ENCODE assay signal across 23 cellular contexts in genomic region chrX:57232658-57233360, GRCh38. TPM values are rescaled to one million over a fixed set of nuclear protein-coding genes. Genes with fewer than 3 reads are reported as not detected.
DNase-seq lines count a peak whose midpoint lies in the region; ATAC-seq, FAIRE-seq and TF ChIP-seq lines count a peak whose summit lies in the region.
"Had no signal": no experiment of that assay in that cellular context is flagged by ENCODE, and none has a peak within 500 bp of the region (broad histone marks: within the 10 kb centered on the region; RNA-seq: fewer than 3 reads in every experiment).

No MANE protein-coding gene starts in this region.

- 18% methylated on average over 3 of the region's 3 CpGs for WGBS in A549 (ENCODE audit: missing lambda C conversion rate)
- 93 to 96% methylated on average over 3 of the region's 3 CpGs for WGBS in heart right ventricle, 2 donors

- BruUV-seq in A673 (replicated peaks; lab: Mats Ljungman, UMichigan) = no TSS peak

- peaks cover 0 to 4% (median 0%) of the 10 kb centered on the region in 7 donors for H3K27me3 ChIP-seq in heart right ventricle
- H3K27me3 ChIP-seq in A673 (replicated peaks; ENCODE audit: insufficient read depth, low read depth, low read length, poor library complexity) = no peaks in the 10 kb centered on the region
- H3K27me3 ChIP-seq: hepatocyte, SJSA1 had no signal

- CTCF ChIA-PET in A549 (lab: Yijun Ruan, JAX) = no interaction called here
- CTCF ChIA-PET in A673 (lab: Charles Lee) = no interaction called here

- H3K4me3 ChIP-seq in A549 (no peak overlapping the region), heart right ventricle (no peak overlapping the region), A673 (ENCODE audit: low read depth, low read length, poor library complexity, severe bottlenecking) (no peak overlapping the region)
- H3K4me3 ChIP-seq: hepatocyte, SJSA1 had no signal

- H3K4me1 ChIP-seq in A549 (no peaks in the 10 kb centered on the region), heart right ventricle (no peaks in the 10 kb centered on the region), A673 (ENCODE audit: insufficient read depth, low read length, poor library complexity, severe bottlenecking) (no peaks in the 10 kb centered on the region)
- H3K4me1 ChIP-seq: SJSA1 had no signal

- no peak for TF ChIP-seq RAD21 in A549 (conservative IDR thresholded peaks at IDR 0.05 in 1 of 2, IDR thresholded peaks at IDR 0.05 in 1 of 2)

- H3K9me3 ChIP-seq in A549 = no peaks in the 10 kb centered on the region
- H3K9me3 ChIP-seq in heart right ventricle = peaks cover 0 to 10% (median 0%) of the 10 kb centered on the region in 11 donors
- H3K9me3 ChIP-seq in A673 (ENCODE audit: low read depth, low read length, poor library complexity, severe bottlenecking) = no peaks in the 10 kb centered on the region
- H3K9me3 ChIP-seq: SJSA1 had no signal

- H3K27ac ChIP-seq in A549 (no peak overlapping the region), heart right ventricle (no peak overlapping the region), A673 (ENCODE audit: low read depth, low read length, poor library complexity, severe bottlenecking) (no peak overlapping the region)
- H3K27ac ChIP-seq: hepatocyte, HL-60, SJSA1 had no signal

- H3K4me2 ChIP-seq in A549 = no peak overlapping the region
- H3K4me2 ChIP-seq: hepatocyte had no signal

- TF ChIP-seq CTCF in A549 (IDR thresholded peaks at IDR 0.05) (no peak), heart right ventricle (IDR thresholded peaks at IDR 0.05) (no peak), A673 (conservative IDR thresholded peaks at IDR 0.05; ENCODE audit: low read depth, low read length) (no peak)

- ATAC-seq in A549 (no peak), GM18519 (IDR thresholded peaks at IDR 0.05; ENCODE audit: low FRiP score, unreplicated experiment) (peak; percentile 77), GM21529 (IDR thresholded peaks at IDR 0.05; ENCODE audit: unreplicated experiment) (peak; percentile 75), HG03039 (IDR thresholded peaks at IDR 0.05; ENCODE audit: unreplicated experiment) (peak; percentile 59), heart right ventricle (no peak)

- TF ChIP-seq POLR2A in A549 (IDR thresholded peaks at IDR 0.05; ENCODE audit: low read length) = no peak

- FAIRE-seq in A549 (lab: Jason Lieb, UNC) = no peak
- FAIRE-seq: GM12891 had no signal

- POLR2A ChIA-PET in A549 (lab: Yijun Ruan, JAX) = no interaction called here
- POLR2A ChIA-PET in A673 (lab: Charles Lee; ENCODE audit: low non-redundant PET) = no interaction called here

- intact Hi-C loops in heart right ventricle (cut with DNase I) = no loop called here
- intact Hi-C loops in A673 (cut with micrococcal nuclease; ENCODE audit: unreplicated experiment) = no loop called here

- DNase-seq in A549 (ENCODE audit: low read depth in 1 of 2, low spot score in 1 of 2) (no peak), heart right ventricle (no peak), NCI-H146 treated with DMSO at 0.1 percent for 48 hours (lab: John Stamatoyannopoulos, UW; ENCODE audit: unreplicated experiment) (no peak), NCI-H526 (lab: John Stamatoyannopoulos, UW) (no peak), A673 (ENCODE audit: low spot score) (no peak)
- DNase-seq: activated CD4-positive, alpha-beta T cell treated with anti-CD3 and anti-CD28 coated beads for 48 hours; activated T-cell treated with anti-CD3 and anti-CD28 coated beads, Interleukin-2, amount 50 U/mL, for 4 hours; effector memory CD4-positive, alpha-beta T cell; EL; KBM-7; kidney glomerular epithelial cell; NCI-H1092 treated with DMSO at 0.1 percent for 48 hours; NCI-H2227 treated with DMSO at 0.1 percent for 48 hours; retina; stimulated activated CD4-positive, alpha-beta T cell treated with anti-CD3 and anti-CD28 coated beads, Interleukin-15, amount 100 ng/mL, for 24 hours; T1000 had no signal

- no peak for TF ChIP-seq EP300 in A549 (IDR thresholded peaks at IDR 0.05)

- H3K36me3 ChIP-seq in heart right ventricle (peaks cover 0 to 8% (median 0%) of the 10 kb centered on the region in 9 donors), A673 (ENCODE audit: insufficient read depth, low read length, poor library complexity, severe bottlenecking) (no peaks in the 10 kb centered on the region)
- H3K36me3 ChIP-seq: SJSA1 had no signal

TF ChIP-seq in A549, 52 proteins besides CTCF, POLR2A, EP300 and RAD21:
- TF ChIP-seq MAX (IDR thresholded peaks at IDR 0.05) (no peak), PBX3 (IDR thresholded peaks at IDR 0.05) (no peak)
- TF ChIP-seq, protein P1, sequence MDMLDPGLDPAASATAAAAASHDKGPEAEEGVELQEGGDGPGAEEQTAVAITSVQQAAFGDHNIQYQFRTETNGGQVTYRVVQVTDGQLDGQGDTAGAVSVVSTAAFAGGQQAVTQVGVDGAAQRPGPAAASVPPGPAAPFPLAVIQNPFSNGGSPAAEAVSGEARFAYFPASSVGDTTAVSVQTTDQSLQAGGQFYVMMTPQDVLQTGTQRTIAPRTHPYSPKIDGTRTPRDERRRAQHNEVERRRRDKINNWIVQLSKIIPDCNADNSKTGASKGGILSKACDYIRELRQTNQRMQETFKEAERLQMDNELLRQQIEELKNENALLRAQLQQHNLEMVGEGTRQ (IDR thresholded peaks at IDR 0.05) = 0 out of 2 replicates have a peak, but pooled peaks have one; percentile 6

RNA-seq across cellular contexts. Expression of gene FAAH2, which starts 53.7 kb away (rescaled TPM):
- polyA plus RNA-seq in A549 (2011; rRNA removed) (0.52 and 0.93 TPM in 2 replicates), A549 (2017; fragmentation: RNase III; extraction: RNeasy Plus Mini Kit Qiagen cat#74134 plus additional on column Dnase treatment) (0.08 to 0.09 TPM in 2 of 3 replicates, not detected in the other), heart right ventricle (under 1 TPM; 0.10 to 0.95 TPM)
- polyA plus RNA-seq in A549 (2012; cell fraction: cytosol; rRNA removed) = 0.08 TPM in 1 of 2 replicates, not detected in the other
- polyA plus RNA-seq in A549 (2012; cell fraction: nucleus; rRNA removed) = 0.05 TPM in 2 replicates
- 0.19 and 0.50 TPM in 2 replicates for polyA minus RNA-seq in A549 (2011; rRNA and poly(A)+ RNA removed)
- total RNA-seq in heart right ventricle (under 1 TPM in 8 of 10 donors, not detected in 2; 0.13 to 0.57 (median 0.32) TPM), A673 (2021) (0.24 TPM in 1 of 2 replicates, not detected in the other)
- total RNA-seq: SJSA1 had no signal

Comparison
In these comparisons a context has a peak if more than half of its experiments do, and no peak if none do; other contexts are left out.
1. ATAC-seq: peak in GM18519 (single experiment), GM21529 (single experiment) and HG03039 (single experiment); none in A549 (0 of 2) and heart right ventricle (0 of 8).